8 cellular contexts compared by ENCODE assay signal in genomic region chr12:12786371-12786715, GRCh38. TPM values are rescaled to one million over a fixed set of nuclear protein-coding genes. Genes with fewer than 3 reads are reported as not detected.
DNase-seq lines count a peak whose midpoint lies in the region; ATAC-seq, FAIRE-seq and TF ChIP-seq lines count a peak whose summit lies in the region.

No MANE protein-coding gene starts in this region.

- no peaks in the 10 kb centered on the region for H3K36me3 Mint-ChIP-seq in astrocyte (ENCODE audit: low read depth, unreplicated experiment)

- no peaks in the 10 kb centered on the region for H4K20me1 ChIP-seq in astrocyte (ENCODE audit: insufficient read depth, low read length)

- H3K4me3 ChIP-seq in astrocyte (ENCODE audit: insufficient read depth, low read depth, low read length) (peak overlapping the region; percentile 64), testis (peak overlapping the region; percentile 67 to 71)

- peaks cover 23% of the 10 kb centered on the region for H3K4me1 ChIP-seq in astrocyte (ENCODE audit: insufficient read depth, low read length)
- peaks cover 21% of the 10 kb centered on the region for H3K4me1 ChIP-seq in testis

- H3K9me3 ChIP-seq in astrocyte (ENCODE audit: insufficient read depth, low read depth, low read length) (no peaks in the 10 kb centered on the region), testis (no peaks in the 10 kb centered on the region)

- H3K27ac ChIP-seq in astrocyte (ENCODE audit: low read depth, low read length) (peak overlapping the region; percentile 84), layer of hippocampus (ENCODE audit: low read depth, low read length) (peak overlapping the region; percentile 98), testis (peak overlapping the region; percentile 89 to 91)

- peaks cover 9% of the 10 kb centered on the region for H3K79me2 ChIP-seq in astrocyte (ENCODE audit: insufficient read depth, low read length)

- no peaks in the 10 kb centered on the region for H3K36me3 ChIP-seq in astrocyte (ENCODE audit: insufficient read depth, low read length)
- no peaks in the 10 kb centered on the region for H3K36me3 ChIP-seq in testis (ENCODE audit: low read depth, missing control alignments)

- no peak for FAIRE-seq in astrocyte (lab: Jason Lieb, UNC)

- peak overlapping the region; percentile 97 for H2AFZ ChIP-seq in astrocyte (ENCODE audit: low read depth, low read length)

- peak overlapping the region; percentile 90 for H3K4me2 ChIP-seq in astrocyte (ENCODE audit: low read length)

- H3K4me3 Mint-ChIP-seq in astrocyte (ENCODE audit: unreplicated experiment), result peak overlapping the region; percentile 67

- no peak for TF ChIP-seq POLR2A in testis (IDR thresholded peaks at IDR 0.05)

- 12 to 19% methylated on average over 4 of the region's 4 CpGs for whole genome bisulfite sequencing in testis, 2 donors

- DNase-seq in astrocyte (ENCODE audit: low read depth) (no peak), testis (no peak), DMS153 treated with DMSO at 0.1 percent for 48 hours (lab: John Stamatoyannopoulos, UW; ENCODE audit: unreplicated experiment) (no peak), iPS-NIHi11 (ENCODE audit: low spot score) (no peak), NCI-H345 treated with DMSO at 0.1 percent for 48 hours (lab: John Stamatoyannopoulos, UW; ENCODE audit: unreplicated experiment) (no peak)

- TF ChIP-seq CTCF in astrocyte (IDR thresholded peaks at IDR 0.05; ENCODE audit: insufficient read depth, low read depth, low read length) (no peak), testis (IDR thresholded peaks at IDR 0.05) (no peak)

- H3K27me3 ChIP-seq in astrocyte (ENCODE audit: insufficient read depth, low read length), result no peaks in the 10 kb centered on the region
- H3K27me3 ChIP-seq in layer of hippocampus (ENCODE audit: control insufficient read depth, insufficient read depth, low read length), result no peaks in the 10 kb centered on the region
- no peaks in the 10 kb centered on the region for H3K27me3 ChIP-seq in testis

- ATAC-seq in GM18868 (IDR thresholded peaks at IDR 0.05; ENCODE audit: unreplicated experiment) (peak; percentile 17), HG03378 (IDR thresholded peaks at IDR 0.05; ENCODE audit: unreplicated experiment) (peak; percentile 8)

- H3K27me3 Mint-ChIP-seq in astrocyte (ENCODE audit: low read depth, unreplicated experiment), result peaks cover 3% of the 10 kb centered on the region

- H3K9me3 Mint-ChIP-seq in astrocyte (ENCODE audit: unreplicated experiment), result peaks cover 6% of the 10 kb centered on the region

- peak overlapping the region; percentile 86 for H3K9ac ChIP-seq in astrocyte (ENCODE audit: low read length)

- no peak overlapping the region for H3K27ac Mint-ChIP-seq in astrocyte (ENCODE audit: unreplicated experiment)

- intact Hi-C loops in testis (cut with DNase I; ENCODE audit: low total_unique reads), result no loop called here

- peaks cover 4% of the 10 kb centered on the region for H3K4me1 Mint-ChIP-seq in astrocyte (ENCODE audit: low read depth, unreplicated experiment)

RNA-seq across cellular contexts. Expression of gene APOLD1, which starts 0.9 kb away (rescaled TPM):
- total RNA-seq in astrocyte, result 0.38 and 0.70 TPM in 2 replicates
- total RNA-seq in testis, result 1 to 10 TPM; 9.2 to 9.7 TPM
- 8.2 TPM for polyA plus RNA-seq in testis (ENCODE audit: insufficient read depth, low read depth, low replicate concordance)

RNA-seq across cellular contexts. Expression of gene DDX47, which starts 26.8 kb away (rescaled TPM):
- total RNA-seq in astrocyte, result 54.6 and 62.1 TPM in 2 replicates
- total RNA-seq in testis, result 10 to 100 TPM; 82.4 to 85.4 TPM
- 52.4 TPM for polyA plus RNA-seq in testis (ENCODE audit: insufficient read depth, low read depth, low replicate concordance)
